Comparison of ENCODE assay signal across 2 cellular contexts in genomic region chr7:146656988-146657387, GRCh38.
TF ChIP-seq lines count a peak whose summit lies in the region.

No MANE protein-coding gene starts in this region.

TF ChIP-seq in SK-N-SH, 30 proteins besides CTCF, POLR2A, EP300 and RAD21 (continued from another document):
- TF ChIP-seq, protein P1, sequence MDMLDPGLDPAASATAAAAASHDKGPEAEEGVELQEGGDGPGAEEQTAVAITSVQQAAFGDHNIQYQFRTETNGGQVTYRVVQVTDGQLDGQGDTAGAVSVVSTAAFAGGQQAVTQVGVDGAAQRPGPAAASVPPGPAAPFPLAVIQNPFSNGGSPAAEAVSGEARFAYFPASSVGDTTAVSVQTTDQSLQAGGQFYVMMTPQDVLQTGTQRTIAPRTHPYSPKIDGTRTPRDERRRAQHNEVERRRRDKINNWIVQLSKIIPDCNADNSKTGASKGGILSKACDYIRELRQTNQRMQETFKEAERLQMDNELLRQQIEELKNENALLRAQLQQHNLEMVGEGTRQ (IDR thresholded peaks at IDR 0.05; ENCODE audit: borderline replicate concordance, low read depth, low read length): no peak
- TF ChIP-seq FOSL2 (IDR thresholded peaks at IDR 0.05; ENCODE audit: borderline replicate concordance, low read depth) (no peak), ELF1 (IDR thresholded peaks at IDR 0.05) (no peak), TCF12 (IDR thresholded peaks at IDR 0.05) (no peak), IRF3 (IDR thresholded peaks at IDR 0.05; ENCODE audit: low read depth, low read length) (no peak)

TF ChIP-seq in SK-N-SH treated with all-trans-retinoic acid at 6 μM for 48 hours, 23 proteins besides CTCF, POLR2A, EP300 and RAD21 (continued from another document):
- TF ChIP-seq TSHZ2 (CRISPR knock-in tag; IDR thresholded peaks at IDR 0.05) (no peak), ZFP30 (CRISPR knock-in tag; IDR thresholded peaks at IDR 0.05) (no peak), ESRRG (CRISPR knock-in tag; IDR thresholded peaks at IDR 0.05) (no peak), GLIS3 (CRISPR knock-in tag; IDR thresholded peaks at IDR 0.05) (no peak), ZNF565 (CRISPR knock-in tag; conservative IDR thresholded peaks at IDR 0.05; ENCODE audit: low read depth) (no peak), ZNF8 (CRISPR knock-in tag; IDR thresholded peaks at IDR 0.05) (no peak), CSDC2 (CRISPR knock-in tag; IDR thresholded peaks at IDR 0.05) (no peak), RARB (CRISPR knock-in tag; IDR thresholded peaks at IDR 0.05) (no peak)
